ENCODE assay signal across 29 cellular contexts in the genomic region with DNA sequence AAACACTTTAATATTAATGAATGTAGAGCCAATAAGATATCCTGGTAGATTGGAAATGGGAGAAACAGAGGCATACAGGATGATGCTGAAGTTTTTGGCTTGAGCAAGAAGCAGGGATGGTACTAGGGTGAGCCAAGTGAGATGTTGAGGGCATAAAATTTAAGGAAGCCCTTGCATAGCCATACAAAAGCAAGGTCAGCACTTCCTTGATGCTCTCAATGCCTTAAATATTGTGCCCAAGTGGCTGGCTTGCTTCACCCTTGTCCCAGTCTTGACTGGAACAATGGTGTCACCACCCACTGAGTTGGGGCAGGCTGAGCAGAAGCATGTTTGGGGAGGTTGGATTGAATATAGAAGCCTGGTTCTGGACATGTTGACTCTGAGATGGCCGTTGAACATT. TPM values are rescaled to one million over a fixed set of nuclear protein-coding genes. Genes with fewer than 3 reads are reported as not detected.
"Had no signal": no experiment of that assay in that cellular context is flagged by ENCODE, and none has a peak within 500 bp of the region (broad histone marks: within the 10 kb centered on the region; RNA-seq: fewer than 3 reads in every experiment).

No MANE protein-coding gene starts in this region.

- DNase-seq: hippocampal formation; immature natural killer cell; kidney; left ventricle myocardium inferior; midbrain; mucosa of descending colon; naive thymus-derived CD4-positive, alpha-beta T cell; nucleus accumbens; pancreas; posterior cingulate gyrus; retina; right cardiac atrium; sigmoid colon; small intestine; spleen; stimulated activated CD4-positive, alpha-beta T cell treated with anti-CD3 and anti-CD28 coated beads, Interleukin-4, amount 100 ng/mL, for 24 hours; stimulated activated naive CD4-positive, alpha-beta T cell; tibial artery had no signal

- H3K4me3 Mint-ChIP-seq: immature natural killer cell; naive thymus-derived CD4-positive, alpha-beta T cell; natural killer cell treated with Interleukin-12 subunit alpha and Interleukin-12 subunit beta and Interleukin-15 and Interleukin-18, amount 100 ng/mL, for 72 hours; stimulated activated effector memory CD8-positive, alpha-beta T cell treated with anti-CD3 and anti-CD28 coated beads, Interleukin-12 subunit alpha, Interleukin-12 subunit beta, amount 100 ng/mL, for 72 hours; stimulated activated naive CD8-positive, alpha-beta T cell treated with anti-CD3 and anti-CD28 coated beads, Interleukin-15, Interleukin-2, amounts not matched to agents 100 ng/mL and 50 ng/mL, for 24 hours; type B pancreatic cell had no signal

- FAIRE-seq: islet of Langerhans, pancreas, small intestine had no signal

- H3K4me3 ChIP-seq: left ventricle myocardium inferior, lung, mucosa of descending colon, pancreas, prostate gland, sigmoid colon, spleen, suprapubic skin, thoracic aorta, tibial artery, vagina had no signal

- H3K4me1 ChIP-seq: left ventricle myocardium inferior, pancreas, prostate gland, sigmoid colon, spleen, suprapubic skin, tibial artery, vagina had no signal

- H3K27ac Mint-ChIP-seq: immature natural killer cell; naive thymus-derived CD4-positive, alpha-beta T cell; natural killer cell treated with Interleukin-12 subunit alpha and Interleukin-12 subunit beta and Interleukin-15 and Interleukin-18, amount 100 ng/mL, for 72 hours; stimulated activated effector memory CD8-positive, alpha-beta T cell treated with anti-CD3 and anti-CD28 coated beads, Interleukin-12 subunit alpha, Interleukin-12 subunit beta, amount 100 ng/mL, for 72 hours; stimulated activated naive CD8-positive, alpha-beta T cell treated with anti-CD3 and anti-CD28 coated beads, Interleukin-15, Interleukin-2, amounts not matched to agents 100 ng/mL and 50 ng/mL, for 24 hours; type B pancreatic cell had no signal

- H3K36me3 ChIP-seq: left ventricle myocardium inferior, pancreas, prostate gland, sigmoid colon, spleen, suprapubic skin, thoracic aorta, tibial artery, vagina had no signal

- H3K9me3 Mint-ChIP-seq: stimulated activated naive CD8-positive, alpha-beta T cell treated with anti-CD3 and anti-CD28 coated beads, Interleukin-15, Interleukin-2, amounts not matched to agents 100 ng/mL and 50 ng/mL, for 24 hours; type B pancreatic cell had no signal

- H3K36me3 Mint-ChIP-seq: immature natural killer cell; naive thymus-derived CD4-positive, alpha-beta T cell; natural killer cell treated with Interleukin-12 subunit alpha and Interleukin-12 subunit beta and Interleukin-15 and Interleukin-18, amount 100 ng/mL, for 72 hours; stimulated activated effector memory CD8-positive, alpha-beta T cell treated with anti-CD3 and anti-CD28 coated beads, Interleukin-12 subunit alpha, Interleukin-12 subunit beta, amount 100 ng/mL, for 72 hours; type B pancreatic cell had no signal

- H3K27me3 Mint-ChIP-seq: natural killer cell treated with Interleukin-12 subunit alpha and Interleukin-12 subunit beta and Interleukin-15 and Interleukin-18, amount 100 ng/mL, for 72 hours; type B pancreatic cell had no signal

- H3K27me3 ChIP-seq: pancreas, sigmoid colon, spleen, suprapubic skin, tibial artery, vagina had no signal

- H3K9me3 ChIP-seq: left ventricle myocardium inferior, mucosa of descending colon, pancreas, prostate gland, sigmoid colon, spleen, suprapubic skin, thoracic aorta, tibial artery, vagina had no signal

- H3K4me1 Mint-ChIP-seq: immature natural killer cell; stimulated activated effector memory CD8-positive, alpha-beta T cell treated with anti-CD3 and anti-CD28 coated beads, Interleukin-12 subunit alpha, Interleukin-12 subunit beta, amount 100 ng/mL, for 72 hours had no signal

- H3K27ac ChIP-seq: left ventricle myocardium inferior, pancreas, prostate gland, sigmoid colon, spleen, suprapubic skin, thoracic aorta, tibial artery, vagina had no signal

- ATAC-seq: mucosa of descending colon; naive thymus-derived CD4-positive, alpha-beta T cell; natural killer cell treated with Interleukin-12 subunit alpha and Interleukin-12 subunit beta and Interleukin-15 and Interleukin-18, amount 100 ng/mL, for 72 hours; pancreas; right cardiac atrium; stimulated activated effector memory CD8-positive, alpha-beta T cell treated with anti-CD3 and anti-CD28 coated beads, Interleukin-12 subunit alpha, Interleukin-12 subunit beta, amount 100 ng/mL, for 72 hours had no signal

RNA-seq across cellular contexts. Expression of a gene that starts 43.2 kb away (rescaled TPM):
- total RNA-seq: natural killer cell treated with Interleukin-12 subunit alpha and Interleukin-12 subunit beta and Interleukin-15 and Interleukin-18, amount 100 ng/mL, for 72 hours had no signal
- polyA plus RNA-seq: naive thymus-derived CD4-positive, alpha-beta T cell; neural cell had no signal
